ENCODE assay signal across 8 cellular contexts in the genomic region with DNA sequence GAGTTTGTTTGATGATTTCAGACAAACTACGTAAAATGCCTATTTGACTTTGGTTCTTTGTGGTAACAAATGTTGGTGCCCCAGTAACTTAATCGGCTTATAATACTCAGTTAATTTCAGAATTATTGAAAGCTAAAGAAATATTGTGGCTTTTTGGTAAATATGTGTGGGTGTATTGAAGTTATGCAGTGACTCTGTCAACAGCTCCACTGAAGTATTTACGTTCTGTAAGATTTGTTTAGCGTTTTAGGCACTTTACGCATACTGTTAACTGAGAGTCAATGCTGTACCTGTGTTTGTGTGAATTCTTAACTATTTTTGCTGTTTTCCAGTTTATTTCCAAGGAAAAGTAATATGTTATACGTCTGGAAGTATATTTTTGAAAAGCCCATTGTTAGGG. TPM values are rescaled to one million over a fixed set of nuclear protein-coding genes. Genes with fewer than 3 reads are reported as not detected.
DNase-seq lines count a peak whose midpoint lies in the region; ATAC-seq and TF ChIP-seq lines count a peak whose summit lies in the region.

No MANE protein-coding gene starts in this region.

- H3K27me3 Mint-ChIP-seq in CD8-positive, alpha-beta memory T cell, result no peaks in the 10 kb centered on the region

- peak overlapping the region; percentile 76 to 99 (median 96) for H3K27ac Mint-ChIP-seq in CD8-positive, alpha-beta memory T cell

- peaks cover 53% of the 10 kb centered on the region for H3K4me1 ChIP-seq in CD8-positive, alpha-beta memory T cell (ENCODE audit: insufficient read depth, low read length)
- H3K4me1 ChIP-seq in OCI-LY1 (ENCODE audit: insufficient read depth, low read length, severe bottlenecking) (peaks cover 33% of the 10 kb centered on the region), endocrine pancreas (ENCODE audit: control insufficient read depth, insufficient read depth, low read length) (no peaks in the 10 kb centered on the region), osteoblast (ENCODE audit: insufficient read depth, low read length) (peaks cover 32% of the 10 kb centered on the region)

- peaks cover 60 to 70% (median 69%) of the 10 kb centered on the region in 3 donors for H3K4me1 Mint-ChIP-seq in CD8-positive, alpha-beta memory T cell

- H3K4me3 ChIP-seq in CD8-positive, alpha-beta memory T cell (ENCODE audit: low read length), result peak overlapping the region; percentile 64
- peak overlapping the region; percentile 75 for H3K4me3 ChIP-seq in OCI-LY1 (ENCODE audit: low read depth, low read length, poor library complexity, severe bottlenecking)
- peak overlapping the region; percentile 95 for H3K4me3 ChIP-seq in endocrine pancreas (ENCODE audit: control insufficient read depth, insufficient read depth, low read length)
- peak overlapping the region; percentile 93 for H3K4me3 ChIP-seq in osteoblast (ENCODE audit: insufficient read depth, low read length)

- no peaks in the 10 kb centered on the region for H3K9me2 ChIP-seq in OCI-LY1 (ENCODE audit: low read depth, low read length)

- POLR2A ChIA-PET in CD8-positive, alpha-beta memory T cell (lab: Charles Lee), result no interaction called here

- H3K27ac ChIP-seq in CD8-positive, alpha-beta memory T cell (ENCODE audit: low read depth, low read length), result no peak overlapping the region
- H3K27ac ChIP-seq in OCI-LY1 (ENCODE audit: low read depth, low read length, poor library complexity, severe bottlenecking) (peak overlapping the region; percentile 79), osteoblast (ENCODE audit: low read depth, low read length) (peak overlapping the region; percentile 93)

- peaks cover 64% of the 10 kb centered on the region for H3K79me2 ChIP-seq in OCI-LY1 (ENCODE audit: insufficient read depth, low read length)
- peaks cover 72% of the 10 kb centered on the region for H3K79me2 ChIP-seq in osteoblast (ENCODE audit: insufficient read depth, low read length)

- no peaks in the 10 kb centered on the region for H3K9me3 Mint-ChIP-seq in CD8-positive, alpha-beta memory T cell

- H4K20me1 ChIP-seq in OCI-LY1 (ENCODE audit: insufficient read depth, low read length), result 0 out of 2 replicates have a peak, but pooled peaks cover 3% of the 10 kb centered on the region
- H4K20me1 ChIP-seq in osteoblast (ENCODE audit: insufficient read depth, low read length), result peaks cover 61% of the 10 kb centered on the region

- H3K36me3 ChIP-seq in CD8-positive, alpha-beta memory T cell (ENCODE audit: insufficient read depth, low read length), result no peaks in the 10 kb centered on the region
- peaks cover 26% of the 10 kb centered on the region for H3K36me3 ChIP-seq in OCI-LY1 (ENCODE audit: insufficient read depth, low read length)
- no peaks in the 10 kb centered on the region for H3K36me3 ChIP-seq in endocrine pancreas (ENCODE audit: control insufficient read depth, insufficient read depth, low read length)
- no peaks in the 10 kb centered on the region for H3K36me3 ChIP-seq in osteoblast (ENCODE audit: insufficient read depth, low read length)

- no peak for DNase-seq in CD8-positive, alpha-beta memory T cell
- DNase-seq in osteoblast (ENCODE audit: insufficient read length, low spot score, missing footprints) (no peak), NCI-H524 (lab: John Stamatoyannopoulos, UW) (no peak), KBM-7 (no peak)

- TF ChIP-seq CTCF in OCI-LY1 (IDR thresholded peaks at IDR 0.05; ENCODE audit: low read length) (no peak), osteoblast (IDR thresholded peaks at IDR 0.05; ENCODE audit: extremely low read depth, low read depth, low read length) (no peak)

- ATAC-seq in GM19455 (IDR thresholded peaks at IDR 0.05; ENCODE audit: unreplicated experiment), result no peak
- ATAC-seq in GM21367 (IDR thresholded peaks at IDR 0.05; ENCODE audit: unreplicated experiment), result no peak

- H2AFZ ChIP-seq in OCI-LY1 (ENCODE audit: low read length) (no peak overlapping the region), osteoblast (ENCODE audit: low read length) (no peak overlapping the region)

- in situ Hi-C loops in KBM-7 (cut with MboI; ENCODE audit: low pct_unique_long_range_greater_than_20kb, low sequenced_read_pairs), result no loop called here

- H3K9me3 ChIP-seq in CD8-positive, alpha-beta memory T cell (ENCODE audit: low read length), result no peaks in the 10 kb centered on the region
- H3K9me3 ChIP-seq in OCI-LY1 (ENCODE audit: low read length) (0 out of 2 replicates have a peak, but pooled peaks cover 4% of the 10 kb centered on the region), endocrine pancreas (ENCODE audit: control insufficient read depth, low read length) (no peaks in the 10 kb centered on the region), osteoblast (ENCODE audit: low read depth, low read length) (no peaks in the 10 kb centered on the region)

- CTCF ChIA-PET in CD8-positive, alpha-beta memory T cell (lab: Charles Lee), result interaction anchor here (0.8 kb wide), 1 partner anchor 56 kb away, joined by 3 read pairs; no protein-coding TSS in a partner anchor

- no peaks in the 10 kb centered on the region for H3K27me3 ChIP-seq in CD8-positive, alpha-beta memory T cell (ENCODE audit: insufficient read depth, low read length, poor library complexity, severe bottlenecking)
- H3K27me3 ChIP-seq in OCI-LY1 (ENCODE audit: insufficient read depth, low read length) (no peaks in the 10 kb centered on the region), endocrine pancreas (ENCODE audit: control insufficient read depth, insufficient read depth, low read length) (no peaks in the 10 kb centered on the region), osteoblast (ENCODE audit: insufficient read depth, low read length) (no peaks in the 10 kb centered on the region)

- H3F3A ChIP-seq in OCI-LY1 (ENCODE audit: insufficient read depth, low read length), result no peaks in the 10 kb centered on the region

- peak overlapping the region; percentile 95 for H3K9ac ChIP-seq in OCI-LY1 (ENCODE audit: low read length)
- no peak overlapping the region for H3K9ac ChIP-seq in endocrine pancreas (ENCODE audit: control insufficient read depth, insufficient read depth, low read length)

- H3K4me2 ChIP-seq in OCI-LY1 (ENCODE audit: low read length) (peak overlapping the region; percentile 81), osteoblast (ENCODE audit: insufficient read depth, low read length) (peak overlapping the region; percentile 87)

- H3K36me3 Mint-ChIP-seq in CD8-positive, alpha-beta memory T cell, result peaks cover 0 to 16% (median 0%) of the 10 kb centered on the region in 3 donors

- peak overlapping the region; percentile 89 to 99 (median 94) for H3K4me3 Mint-ChIP-seq in CD8-positive, alpha-beta memory T cell

RNA-seq across cellular contexts. Expression of gene RAD23B, which starts 2.2 kb away (rescaled TPM):
- total RNA-seq in CD8-positive, alpha-beta memory T cell, result 100 to 1,000 TPM; 146 to 150 TPM
- polyA plus RNA-seq in CD8-positive, alpha-beta memory T cell, result 12.1 TPM
- total RNA-seq in osteoblast, result 148 and 157 TPM in 2 replicates
